8 cellular contexts compared by ENCODE assay signal in the genomic region with DNA sequence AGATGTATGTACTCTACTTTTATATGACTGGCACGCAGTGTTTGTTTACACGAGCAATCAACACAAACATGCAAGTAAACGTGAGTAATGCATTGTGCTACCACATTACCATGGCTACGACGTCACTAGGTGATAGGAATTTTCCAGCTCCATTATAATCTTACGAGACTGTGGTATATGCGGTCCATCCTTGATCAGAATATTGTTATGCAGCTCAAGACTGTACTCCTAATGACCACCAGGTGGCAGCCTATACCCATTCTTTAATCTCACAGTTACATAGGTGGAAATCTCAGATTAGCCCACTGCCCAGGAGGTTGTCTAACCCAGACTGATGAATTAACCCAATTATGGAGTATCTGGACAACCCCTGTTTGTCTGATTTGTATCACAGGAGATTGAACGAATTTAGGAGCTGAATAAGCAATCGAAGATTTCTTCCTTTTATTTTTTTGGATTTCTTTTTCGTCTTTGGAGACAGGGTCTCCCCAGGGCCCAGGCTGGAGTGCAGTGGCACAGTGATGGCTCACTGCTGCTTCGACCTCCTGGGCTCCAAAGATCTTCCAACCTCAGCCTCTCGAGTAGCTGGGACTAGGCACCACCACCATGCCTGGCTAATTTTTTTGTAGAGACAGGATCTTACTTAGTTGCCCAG. TPM values are rescaled to one million over a fixed set of nuclear protein-coding genes. Genes with fewer than 3 reads are reported as not detected.
DNase-seq lines count a peak whose midpoint lies in the region; ATAC-seq, FAIRE-seq and TF ChIP-seq lines count a peak whose summit lies in the region.

No MANE protein-coding gene starts in this region.

- DNase-seq in CD1c-positive myeloid dendritic cell (ENCODE audit: extremely low spot score): peak; percentile 84
- DNase-seq in HPDE6-E6E7 (ENCODE audit: extremely low spot score): peak; percentile 51
- DNase-seq in NCI-H774 (lab: John Stamatoyannopoulos, UW): peak; percentile 74
- DNase-seq in activated CD4-positive, alpha-beta T cell treated with anti-CD3 and anti-CD28 coated beads, Interleukin-2, amount 50 U/mL, for 48 hours: peak; percentile 27 to 53
- DNase-seq in endothelial cell of umbilical vein (ENCODE audit: low read depth, low spot score): peak; percentile 72
- peak; percentile 75 for DNase-seq in middle frontal gyrus (ENCODE audit: extremely low spot score, low spot score)
- peak in 1 of 2 donors; percentile 51 for DNase-seq in tibial artery

- intact Hi-C loops in endothelial cell of umbilical vein (cut with micrococcal nuclease): loop anchor here (1.0 to 5.0 kb wide), 4 partner anchors 75 to 624 kb away; no protein-coding TSS in a partner anchor
- intact Hi-C loops in tibial artery (cut with DNase I; ENCODE audit: low total_unique reads): loop anchor here (10.0 kb wide), 1 partner anchor 81 kb away; no protein-coding TSS in a partner anchor

- no peak overlapping the region for H2AFZ ChIP-seq in endothelial cell of umbilical vein (ENCODE audit: low read depth, low read length)

- H3K4me1 ChIP-seq in endothelial cell of umbilical vein (ENCODE audit: control insufficient read depth, extremely low read depth, insufficient read depth, low read length): no peaks in the 10 kb centered on the region
- H3K4me1 ChIP-seq in tibial artery: no peaks in the 10 kb centered on the region

- no peaks in the 10 kb centered on the region for H3K36me3 ChIP-seq in endothelial cell of umbilical vein (ENCODE audit: control insufficient read depth in 2 of 2, extremely low read depth in 1 of 2, insufficient read depth in 2 of 2, low read length in 2 of 2)
- no peaks in the 10 kb centered on the region for H3K36me3 ChIP-seq in tibial artery

- peak; percentile 95 for FAIRE-seq in endothelial cell of umbilical vein (lab: Jason Lieb, UNC)

- H3K9me1 ChIP-seq in endothelial cell of umbilical vein (replicated peaks; ENCODE audit: control insufficient read depth, extremely low read depth, insufficient read depth, low read length): no peaks in the 10 kb centered on the region

- H4K20me1 ChIP-seq in endothelial cell of umbilical vein (replicated peaks; ENCODE audit: control insufficient read depth, extremely low read depth, insufficient read depth, low read length): no peaks in the 10 kb centered on the region

- peak; percentile 59 to 64 for TF ChIP-seq CTCF in endothelial cell of umbilical vein (IDR thresholded peaks at IDR 0.05; ENCODE audit: extremely low read depth in 1 of 2, insufficient read depth in 1 of 2, low read depth in 1 of 2, low read length in 2 of 2)
- TF ChIP-seq CTCF in tibial artery (IDR thresholded peaks at IDR 0.05): peak; percentile 85 to 91

- CTCF ChIA-PET in endothelial cell of umbilical vein (lab: Charles Lee): interaction anchor here (0.6 to 6.7 kb wide), 51 partner anchors 8 to 663 kb away, joined by 3 to 249 read pairs (median 5); a partner anchor contains a TSS

- no peaks in the 10 kb centered on the region for H3K79me2 ChIP-seq in endothelial cell of umbilical vein (ENCODE audit: control insufficient read depth, insufficient read depth, low read length)

- ATAC-seq in GM19328 (IDR thresholded peaks at IDR 0.05; ENCODE audit: unreplicated experiment): peak; percentile 37

- BruUV-seq in endothelial cell of umbilical vein (replicated peaks; lab: Mats Ljungman, UMichigan): no TSS peak

- H3K27me3 ChIP-seq in endothelial cell of umbilical vein (ENCODE audit: control insufficient read depth in 2 of 2, insufficient read depth in 2 of 2, low read length in 2 of 2) (peaks cover 3 to 4% of the 10 kb centered on the region in 2 experiments), tibial artery (peaks cover 0 to 4% of the 10 kb centered on the region in 2 donors)

- H3K4me2 ChIP-seq in endothelial cell of umbilical vein (ENCODE audit: insufficient read depth, low read length): no peak overlapping the region

- POLR2A ChIA-PET in endothelial cell of umbilical vein (lab: Charles Lee): no interaction called here

- H3K4me3 ChIP-seq in endothelial cell of umbilical vein (replicated peaks in 1 of 3; ENCODE audit: insufficient read depth in 1 of 3, low read depth in 1 of 3, low read length in 3 of 3): no peak overlapping the region
- no peak overlapping the region for H3K4me3 ChIP-seq in tibial artery

- H3K27ac ChIP-seq in endothelial cell of umbilical vein (ENCODE audit: insufficient read depth, low read depth, low read length) (no peak overlapping the region), tibial artery (no peak overlapping the region)

- no peak for TF ChIP-seq POLR2A in endothelial cell of umbilical vein (IDR thresholded peaks at IDR 0.05; ENCODE audit: low read depth, low read length)

- no peak overlapping the region for H3K9ac ChIP-seq in endothelial cell of umbilical vein (replicated peaks; ENCODE audit: extremely low read depth, insufficient read depth, low read length)

- no peaks in the 10 kb centered on the region for H3K9me3 ChIP-seq in endothelial cell of umbilical vein (replicated peaks; ENCODE audit: control insufficient read depth, insufficient read depth, low read length)
- no peaks in the 10 kb centered on the region for H3K9me3 ChIP-seq in tibial artery

- dilution Hi-C loops in endothelial cell of umbilical vein (cut with MboI; ENCODE audit: extremely low pct_ligation_motif_present, low sequenced_read_pairs): no loop called here

TF ChIP-seq in endothelial cell of umbilical vein, 7 proteins besides CTCF, POLR2A, EP300 and RAD21:
- no peak for TF ChIP-seq MYC (IDR thresholded peaks at IDR 0.05; ENCODE audit: low read depth, low read length)
- TF ChIP-seq POLR2AphosphoS5 (IDR thresholded peaks at IDR 0.05; ENCODE audit: insufficient read depth, low read depth, low read length): no peak
- no peak for TF ChIP-seq JUN (IDR thresholded peaks at IDR 0.05; ENCODE audit: borderline replicate concordance, insufficient read depth, insufficient read length, low read depth)
- no peak for TF ChIP-seq FOS (IDR thresholded peaks at IDR 0.05; ENCODE audit: borderline replicate concordance, insufficient read depth, low read length)
- TF ChIP-seq, protein P1, sequence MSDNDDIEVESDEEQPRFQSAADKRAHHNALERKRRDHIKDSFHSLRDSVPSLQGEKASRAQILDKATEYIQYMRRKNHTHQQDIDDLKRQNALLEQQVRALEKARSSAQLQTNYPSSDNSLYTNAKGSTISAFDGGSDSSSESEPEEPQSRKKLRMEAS (IDR thresholded peaks at IDR 0.05; ENCODE audit: insufficient read depth, insufficient read length): no peak
- no peak for TF ChIP-seq EZH2 (IDR thresholded peaks at IDR 0.05; ENCODE audit: borderline replicate concordance, low read depth, low read length, severe bottlenecking)

RNA-seq across cellular contexts. Expression of a gene that starts 8.7 kb away (rescaled TPM):
- total RNA-seq in endothelial cell of umbilical vein: not detected in 2 replicates
- not detected in 2 replicates for polyA plus RNA-seq in endothelial cell of umbilical vein
- polyA plus RNA-seq in endothelial cell of umbilical vein (2011; cell fraction: cytosol; rRNA removed): not detected in 2 replicates
- polyA plus RNA-seq in endothelial cell of umbilical vein (2011; cell fraction: nucleus; rRNA removed): not detected in 2 replicates
- not detected in 2 replicates for polyA plus RNA-seq in endothelial cell of umbilical vein (2012)
- not detected in 2 replicates for polyA minus RNA-seq in endothelial cell of umbilical vein
- not detected for polyA minus RNA-seq in endothelial cell of umbilical vein (2011; cell fraction: cytosol; rRNA and poly(A)+ RNA removed)
- not detected in 2 replicates for polyA minus RNA-seq in endothelial cell of umbilical vein (2011; cell fraction: nucleus; rRNA and poly(A)+ RNA removed)

RNA-seq across cellular contexts. Expression of a gene that starts 26.5 kb away (rescaled TPM):
- total RNA-seq in endothelial cell of umbilical vein: not detected in 2 replicates
- polyA plus RNA-seq in endothelial cell of umbilical vein: not detected in 2 replicates
- polyA plus RNA-seq in endothelial cell of umbilical vein (2011; cell fraction: cytosol; rRNA removed): not detected in 2 replicates
- not detected in 2 replicates for polyA plus RNA-seq in endothelial cell of umbilical vein (2011; cell fraction: nucleus; rRNA removed)
- not detected in 2 replicates for polyA plus RNA-seq in endothelial cell of umbilical vein (2012)
- polyA minus RNA-seq in endothelial cell of umbilical vein: not detected in 2 replicates
- polyA minus RNA-seq in endothelial cell of umbilical vein (2011; cell fraction: cytosol; rRNA and poly(A)+ RNA removed): not detected
- not detected in 2 replicates for polyA minus RNA-seq in endothelial cell of umbilical vein (2011; cell fraction: nucleus; rRNA and poly(A)+ RNA removed)
